Comparison of ENCODE assay signal across 36 cellular contexts in the genomic region with DNA sequence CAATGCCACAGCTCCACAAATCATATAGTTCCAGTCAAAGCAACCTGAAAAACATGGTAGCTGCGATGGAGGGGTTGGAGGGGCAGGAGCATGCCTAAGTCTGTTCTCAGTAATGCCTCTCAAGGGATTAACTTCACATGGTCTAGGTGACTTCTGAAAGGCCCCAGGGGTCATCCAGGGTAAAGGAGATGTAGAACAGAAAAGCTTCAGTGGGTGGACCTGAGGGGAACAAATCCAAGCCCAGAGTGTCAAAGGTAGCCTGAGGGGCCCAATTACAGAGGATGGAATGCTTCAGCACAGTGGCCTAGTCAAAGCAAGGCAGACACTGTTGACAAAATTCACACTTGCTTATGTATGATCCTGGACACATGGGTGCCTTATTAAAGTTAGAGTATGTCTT. TPM values are rescaled to one million over a fixed set of nuclear protein-coding genes. Genes with fewer than 3 reads are reported as not detected.
"Had no signal": no experiment of that assay in that cellular context is flagged by ENCODE, and none has a peak within 500 bp of the region (broad histone marks: within the 10 kb centered on the region; RNA-seq: fewer than 3 reads in every experiment).

No MANE protein-coding gene starts in this region.

- H3K27me3 Mint-ChIP-seq: activated CD4-positive, alpha-beta T cell treated with anti-CD3 and anti-CD28 coated beads for 36 hours; activated T-cell treated with anti-CD3 and anti-CD28 coated beads, Interleukin-2, amount 50 U/mL, for 24 hours; brain had no signal

- H3K4me1 ChIP-seq: ascending aorta had no signal

- DNase-seq: activated CD4-positive, alpha-beta memory T cell treated with anti-CD3 and anti-CD28 coated beads, Interleukin-2, amount 10 ng/mL, durations not matched to agents 7 days and 5 days; activated CD4-positive, alpha-beta T cell treated with anti-CD3 and anti-CD28 coated beads for 36 hours; activated CD4-positive, alpha-beta T cell treated with anti-CD3 and anti-CD28 coated beads, Interleukin-2, amount 10 ng/mL, durations not matched to agents 24 days and 14 days; activated CD4-positive, CD25-positive, alpha-beta regulatory T cell; activated CD4-positive, CD25-positive, alpha-beta regulatory T cell treated with anti-CD3 and anti-CD28 coated beads, Interleukin-2, amount 50 U/mL, for 72 hours; activated CD8-positive, alpha-beta memory T cell treated with anti-CD3 and anti-CD28 coated beads, Interleukin-2, amount 50 U/mL, for 48 hours; activated gamma-delta T cell; activated naive CD4-positive, alpha-beta T cell; activated naive CD4-positive, alpha-beta T cell treated with anti-CD3 and anti-CD28 coated beads, Interleukin-2, amount 10 ng/mL, durations not matched to agents 7 days and 5 days; activated naive CD8-positive, alpha-beta T cell treated with anti-CD3 and anti-CD28 coated beads, Interleukin-2, amount 10 ng/mL, durations not matched to agents 7 days and 5 days; activated T-cell treated with anti-CD3 and anti-CD28 coated beads for 4 hours; activated T-cell treated with anti-CD3 and anti-CD28 coated beads, Interleukin-2, amount 50 U/mL, for 24 hours; activated T-cell treated with anti-CD3 and anti-CD28 coated beads, Interleukin-2, amount 50 U/mL, for 72 hours; caudate nucleus; cortex of kidney; dermis blood vessel endothelial cell; effector CD4-positive, alpha-beta T cell; effector memory CD8-positive, alpha-beta T cell; esophagus squamous epithelium; foreskin melanocyte; head of caudate nucleus; T-helper 1 cell; T-helper 17 cell; T1000 had no signal

- H3K36me3 ChIP-seq: ascending aorta, esophagus squamous epithelium had no signal

- H3K27ac Mint-ChIP-seq: activated CD4-positive, alpha-beta memory T cell treated with anti-CD3 and anti-CD28 coated beads, Interleukin-2, amount 10 ng/mL, durations not matched to agents 7 days and 5 days; activated CD4-positive, alpha-beta T cell treated with anti-CD3 and anti-CD28 coated beads for 36 hours; activated CD4-positive, alpha-beta T cell treated with anti-CD3 and anti-CD28 coated beads, Interleukin-2, amount 10 ng/mL, durations not matched to agents 24 days and 14 days; activated naive CD4-positive, alpha-beta T cell treated with anti-CD3 and anti-CD28 coated beads, Interleukin-2, amount 10 ng/mL, durations not matched to agents 7 days and 5 days; activated naive CD4-positive, alpha-beta T cell treated with anti-CD3 and anti-CD28 coated beads, Interleukin-2, amount 50 U/mL, for 72 hours; activated naive CD8-positive, alpha-beta T cell treated with anti-CD3 and anti-CD28 coated beads, Interleukin-2, amount 10 ng/mL, durations not matched to agents 7 days and 5 days; activated T-cell treated with anti-CD3 and anti-CD28 coated beads, Interleukin-2, amount 50 U/mL, for 24 hours; activated T-cell treated with anti-CD3 and anti-CD28 coated beads, Interleukin-2, amount 50 U/mL, for 72 hours; brain; effector memory CD8-positive, alpha-beta T cell; T-helper 17 cell; T-helper 2 cell treated with Interferon-gamma antibody and Interleukin-4, amounts not matched to agents 5 μg/mL and 100 μg/mL, for 36 hours had no signal

- H3K27me3 ChIP-seq: ascending aorta, esophagus squamous epithelium had no signal

- ATAC-seq: activated CD4-positive, alpha-beta T cell treated with anti-CD3 and anti-CD28 coated beads for 36 hours; activated naive CD4-positive, alpha-beta T cell treated with anti-CD3 and anti-CD28 coated beads, Interleukin-2, amount 50 U/mL, for 72 hours; activated T-cell treated with anti-CD3 and anti-CD28 coated beads, Interleukin-2, amount 50 U/mL, for 72 hours; effector memory CD8-positive, alpha-beta T cell; T-helper 17 cell had no signal

- H3K27ac ChIP-seq: ascending aorta, epithelial cell of prostate, esophagus squamous epithelium had no signal

- H3K4me3 ChIP-seq: ascending aorta, esophagus squamous epithelium had no signal

- H3K9me3 Mint-ChIP-seq: activated CD4-positive, alpha-beta memory T cell treated with anti-CD3 and anti-CD28 coated beads, Interleukin-2, amount 10 ng/mL, durations not matched to agents 7 days and 5 days; activated CD4-positive, alpha-beta T cell treated with anti-CD3 and anti-CD28 coated beads, Interleukin-2, amount 10 ng/mL, durations not matched to agents 24 days and 14 days; activated naive CD4-positive, alpha-beta T cell treated with anti-CD3 and anti-CD28 coated beads, Interleukin-2, amount 10 ng/mL, durations not matched to agents 7 days and 5 days; activated naive CD4-positive, alpha-beta T cell treated with anti-CD3 and anti-CD28 coated beads, Interleukin-2, amount 50 U/mL, for 72 hours; activated naive CD8-positive, alpha-beta T cell treated with anti-CD3 and anti-CD28 coated beads, Interleukin-2, amount 10 ng/mL, durations not matched to agents 7 days and 5 days; activated T-cell treated with anti-CD3 and anti-CD28 coated beads, Interleukin-2, amount 50 U/mL, for 24 hours; activated T-cell treated with anti-CD3 and anti-CD28 coated beads, Interleukin-2, amount 50 U/mL, for 72 hours; effector memory CD8-positive, alpha-beta T cell; T-helper 2 cell treated with Interferon-gamma antibody and Interleukin-4, amounts not matched to agents 5 μg/mL and 100 μg/mL, for 36 hours had no signal

- H3K4me3 Mint-ChIP-seq: activated CD4-positive, alpha-beta memory T cell treated with anti-CD3 and anti-CD28 coated beads, Interleukin-2, amount 10 ng/mL, durations not matched to agents 7 days and 5 days; activated CD4-positive, alpha-beta T cell treated with anti-CD3 and anti-CD28 coated beads for 36 hours; activated CD4-positive, alpha-beta T cell treated with anti-CD3 and anti-CD28 coated beads, Interleukin-2, amount 10 ng/mL, durations not matched to agents 24 days and 14 days; activated naive CD4-positive, alpha-beta T cell treated with anti-CD3 and anti-CD28 coated beads, Interleukin-2, amount 10 ng/mL, durations not matched to agents 7 days and 5 days; activated naive CD8-positive, alpha-beta T cell treated with anti-CD3 and anti-CD28 coated beads, Interleukin-2, amount 10 ng/mL, durations not matched to agents 7 days and 5 days; activated T-cell treated with anti-CD3 and anti-CD28 coated beads, Interleukin-2, amount 50 U/mL, for 24 hours; activated T-cell treated with anti-CD3 and anti-CD28 coated beads, Interleukin-2, amount 50 U/mL, for 72 hours; brain; effector memory CD8-positive, alpha-beta T cell; T-helper 17 cell; T-helper 2 cell treated with Interferon-gamma antibody and Interleukin-4, amounts not matched to agents 5 μg/mL and 100 μg/mL, for 36 hours had no signal

- H3K9me3 ChIP-seq: ascending aorta, esophagus squamous epithelium had no signal

- FAIRE-seq: colon, endometrium, endothelial cell of umbilical vein had no signal

- H3K36me3 Mint-ChIP-seq: activated naive CD4-positive, alpha-beta T cell treated with anti-CD3 and anti-CD28 coated beads, Interleukin-2, amount 10 ng/mL, durations not matched to agents 7 days and 5 days; activated naive CD4-positive, alpha-beta T cell treated with anti-CD3 and anti-CD28 coated beads, Interleukin-2, amount 50 U/mL, for 72 hours; activated naive CD8-positive, alpha-beta T cell treated with anti-CD3 and anti-CD28 coated beads, Interleukin-2, amount 10 ng/mL, durations not matched to agents 7 days and 5 days; brain had no signal

RNA-seq across cellular contexts. Expression of a gene that starts 23.3 kb away (rescaled TPM):
- total RNA-seq: activated CD4-positive, alpha-beta memory T cell treated with anti-CD3 and anti-CD28 coated beads, Interleukin-2, amount 10 ng/mL, durations not matched to agents 7 days and 5 days; activated CD4-positive, alpha-beta T cell treated with anti-CD3 and anti-CD28 coated beads for 36 hours; activated CD4-positive, alpha-beta T cell treated with anti-CD3 and anti-CD28 coated beads, Interleukin-2, amount 10 ng/mL, durations not matched to agents 24 days and 14 days; activated naive CD4-positive, alpha-beta T cell treated with anti-CD3 and anti-CD28 coated beads, Interleukin-2, amount 50 U/mL, for 72 hours; activated naive CD8-positive, alpha-beta T cell treated with anti-CD3 and anti-CD28 coated beads, Interleukin-2, amount 10 ng/mL, durations not matched to agents 7 days and 5 days; activated T-cell treated with anti-CD3 and anti-CD28 coated beads, Interleukin-2, amount 50 U/mL, for 72 hours; ascending aorta; chondrocyte; dermis blood vessel endothelial cell; endothelial cell of umbilical vein; esophagus squamous epithelium; fibroblast of lung; fibroblast of villous mesenchyme; T-helper 17 cell had no signal
- polyA plus RNA-seq: endothelial cell of umbilical vein, esophagus, fibroblast of lung had no signal

RNA-seq across cellular contexts. Expression of a gene that starts 31.3 kb away (rescaled TPM):
- total RNA-seq: activated CD4-positive, alpha-beta memory T cell treated with anti-CD3 and anti-CD28 coated beads, Interleukin-2, amount 10 ng/mL, durations not matched to agents 7 days and 5 days; activated CD4-positive, alpha-beta T cell treated with anti-CD3 and anti-CD28 coated beads for 36 hours; activated CD4-positive, alpha-beta T cell treated with anti-CD3 and anti-CD28 coated beads, Interleukin-2, amount 10 ng/mL, durations not matched to agents 24 days and 14 days; activated naive CD4-positive, alpha-beta T cell treated with anti-CD3 and anti-CD28 coated beads, Interleukin-2, amount 50 U/mL, for 72 hours; activated naive CD8-positive, alpha-beta T cell treated with anti-CD3 and anti-CD28 coated beads, Interleukin-2, amount 10 ng/mL, durations not matched to agents 7 days and 5 days; activated T-cell treated with anti-CD3 and anti-CD28 coated beads, Interleukin-2, amount 50 U/mL, for 72 hours; ascending aorta; chondrocyte; dermis blood vessel endothelial cell; endothelial cell of umbilical vein; esophagus squamous epithelium; fibroblast of lung; fibroblast of villous mesenchyme; T-helper 17 cell had no signal
- polyA plus RNA-seq: endothelial cell of umbilical vein, esophagus, fibroblast of lung had no signal
